Comparison of ENCODE assay signal across 8 cellular contexts in the genomic region with DNA sequence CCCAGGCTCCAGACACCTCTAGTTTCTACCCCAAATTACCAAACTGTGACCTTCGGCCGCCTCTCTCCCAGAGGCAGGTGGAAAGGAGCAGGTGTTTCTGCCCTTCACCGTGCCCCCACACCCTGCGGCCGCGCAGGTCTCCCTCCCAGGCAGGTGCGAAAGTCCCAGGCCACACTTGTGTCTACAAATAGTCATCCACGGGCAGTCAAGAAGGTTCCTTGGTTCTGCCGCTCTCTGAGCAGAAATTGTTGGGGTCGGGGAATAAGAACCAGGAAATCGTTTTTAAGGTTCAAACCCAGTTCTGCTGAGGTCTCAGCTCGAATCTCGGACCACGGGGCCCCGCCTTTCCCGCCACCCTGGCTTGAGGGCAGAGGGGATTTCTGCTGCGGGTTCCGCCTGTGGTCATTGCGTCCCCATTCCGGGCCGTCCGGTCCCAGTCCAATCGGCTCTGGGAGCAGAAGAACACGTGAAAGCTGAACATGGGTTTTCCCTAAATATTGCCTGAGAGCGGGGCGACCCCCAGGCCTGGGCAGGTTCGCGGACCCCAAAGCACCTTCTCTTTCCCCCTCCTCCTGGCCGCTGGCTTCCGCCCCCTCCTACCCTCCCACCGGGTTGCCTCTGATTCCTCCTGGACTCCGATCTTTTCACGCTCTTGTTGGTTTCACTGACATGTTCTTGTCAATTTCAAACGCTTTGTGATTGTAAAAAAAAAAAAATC. TPM values are rescaled to one million over a fixed set of nuclear protein-coding genes. Genes with fewer than 3 reads are reported as not detected.
DNase-seq lines count a peak whose midpoint lies in the region; ATAC-seq and TF ChIP-seq lines count a peak whose summit lies in the region.

No MANE protein-coding gene starts in this region.

- ATAC-seq in GM23338 (peak; percentile 0; the same call in 2 of the 3 replicates), HG03097 (IDR thresholded peaks at IDR 0.05; ENCODE audit: low FRiP score, unreplicated experiment) (no peak), HG03108 (IDR thresholded peaks at IDR 0.05; ENCODE audit: unreplicated experiment) (no peak)
- no peak for ATAC-seq in activated CD4-positive, CD25-positive, alpha-beta regulatory T cell treated with anti-CD3 and anti-CD28 coated beads, Interleukin-2, amount 50 U/mL, for 24 hours

- H3K4me1 ChIP-seq in GM23338 (ENCODE audit: insufficient read depth), result peaks cover 47% of the 10 kb centered on the region
- peaks cover 0 to 3% of the 10 kb centered on the region in 2 donors for H3K4me1 ChIP-seq in esophagus (ENCODE audit: control insufficient read depth in 2 of 2, insufficient read depth in 2 of 2, low read length in 1 of 2)

- H3K27ac ChIP-seq in C4-2B (peak overlapping the region; percentile 76), GM23338 (ENCODE audit: low read depth) (no peak overlapping the region), WERI-Rb-1 (no peak overlapping the region), esophagus (ENCODE audit: low read depth in 2 of 2, low read length in 1 of 2) (peak overlapping the region; percentile 93 to 94)

- peak overlapping the region; percentile 86 for H3K4me3 ChIP-seq in GM23338
- H3K4me3 ChIP-seq in WERI-Rb-1 (ENCODE audit: low read depth, low read length), result peak overlapping the region; percentile 42
- H3K4me3 ChIP-seq in esophagus (ENCODE audit: low read depth in 1 of 2, low read length in 2 of 2), result peak overlapping the region; percentile 62 to 72

- H3K27me3 Mint-ChIP-seq in GM23338 (ENCODE audit: insufficient read depth, low read depth, poor library complexity), result peaks cover 49% of the 10 kb centered on the region
- H3K27me3 Mint-ChIP-seq in nephron (ENCODE audit: low read depth), result peaks cover 86% of the 10 kb centered on the region

- H3K4me3 Mint-ChIP-seq in GM23338 (peak overlapping the region; percentile 93), nephron (peak overlapping the region; percentile 81 to 94 (median 93))

- H3K36me3 Mint-ChIP-seq in GM23338 (ENCODE audit: low read depth) (peaks cover 7% of the 10 kb centered on the region; the same call in 1 of the 3 replicates), nephron (ENCODE audit: low read depth) (no peaks in the 10 kb centered on the region)

- 0 to 1% methylated on average over 34 of the region's 34 CpGs for WGBS in esophagus, 2 donors

- H4K20me1 ChIP-seq in GM23338 (replicated peaks; ENCODE audit: insufficient read depth), result peaks cover 11% of the 10 kb centered on the region; the same call in 1 of the 2 replicates

- H3K4me2 ChIP-seq in GM23338, result peak overlapping the region; percentile 98

- peak overlapping the region; percentile 64 for H2AFZ ChIP-seq in GM23338

- TF ChIP-seq CTCF in C4-2B (conservative IDR thresholded peaks at IDR 0.05), result no peak
- TF ChIP-seq CTCF in GM23338 (conservative IDR thresholded peaks at IDR 0.05; ENCODE audit: low read depth in 2 of 2), result no peak
- no peak for TF ChIP-seq CTCF in WERI-Rb-1 (IDR thresholded peaks at IDR 0.05; ENCODE audit: low read depth, low read length)
- TF ChIP-seq CTCF in nephron (IDR thresholded peaks at IDR 0.05; ENCODE audit: unreplicated experiment in 3 of 3), result no peak

- H3K9me3 Mint-ChIP-seq in GM23338 (no peaks in the 10 kb centered on the region), nephron (no peaks in the 10 kb centered on the region)

- H3K27me3 ChIP-seq in GM23338 (ENCODE audit: insufficient read depth) (peaks cover 61% of the 10 kb centered on the region), WERI-Rb-1 (ENCODE audit: insufficient read depth, low read depth, severe bottlenecking) (peaks cover 31% of the 10 kb centered on the region), esophagus (ENCODE audit: control insufficient read depth in 1 of 2, insufficient read depth in 2 of 2, low read length in 2 of 2) (no peaks in the 10 kb centered on the region)

- peaks cover 6% of the 10 kb centered on the region; the same call in 1 of the 2 replicates for H3K9me2 ChIP-seq in GM23338 (ENCODE audit: insufficient read depth)

- H3K9me3 ChIP-seq in WERI-Rb-1 (ENCODE audit: severe bottlenecking), result no peaks in the 10 kb centered on the region
- no peaks in the 10 kb centered on the region for H3K9me3 ChIP-seq in esophagus (ENCODE audit: control insufficient read depth in 2 of 2, insufficient read depth in 1 of 2, low read depth in 1 of 2, low read length in 1 of 2)

- H3K27ac Mint-ChIP-seq in GM23338, result 0 out of 2 replicates have a peak overlapping the region, but pooled peaks have one; percentile 52
- H3K27ac Mint-ChIP-seq in nephron, result no peak overlapping the region

- H3K36me3 ChIP-seq in GM23338 (ENCODE audit: insufficient read depth), result no peaks in the 10 kb centered on the region
- H3K36me3 ChIP-seq in WERI-Rb-1, result no peaks in the 10 kb centered on the region
- no peaks in the 10 kb centered on the region for H3K36me3 ChIP-seq in esophagus (ENCODE audit: control insufficient read depth in 2 of 2, insufficient read depth in 2 of 2, low read length in 1 of 2)

- no peaks in the 10 kb centered on the region; the same call in 1 of the 2 replicates for H3F3A ChIP-seq in GM23338 (replicated peaks; ENCODE audit: low read depth)

- H3K4me1 Mint-ChIP-seq in GM23338 (peaks cover 52% of the 10 kb centered on the region), nephron (peaks cover 37% of the 10 kb centered on the region)

- H3K79me2 ChIP-seq in GM23338 (replicated peaks; ENCODE audit: insufficient read depth), result peaks cover 29% of the 10 kb centered on the region

- peak; percentile 52 for DNase-seq in GM23338 (ENCODE audit: low spot score)
- no peak for DNase-seq in WERI-Rb-1

TF ChIP-seq in GM23338, 12 proteins besides CTCF, POLR2A, EP300 and RAD21:
- peak; percentile 30 for TF ChIP-seq EZH2phosphoT487 (IDR thresholded peaks at IDR 0.05; ENCODE audit: unreplicated experiment)
- TF ChIP-seq EZH2 (IDR thresholded peaks at IDR 0.05; ENCODE audit: low read depth, unreplicated experiment), result peak; percentile 78
- no peak for TF ChIP-seq NANOG (IDR thresholded peaks at IDR 0.05; ENCODE audit: borderline replicate concordance)

RNA-seq across cellular contexts. Expression of a gene that starts 1.2 kb away (rescaled TPM):
- 17.2 and 19.3 TPM in 2 replicates for total RNA-seq in GM23338 (2014; rRNA removed; shearing (Covaris generic))
- polyA plus RNA-seq in GM23338 (2016; fragmentation: Nextera tagmentation; extraction: Ambion mirVana) (12.6 and 16.2 TPM in 2 replicates), esophagus (1 to 10 TPM; 4.7 to 9.2 TPM)

Comparison
In these comparisons a context has a peak if more than half of its experiments do, and no peak if none do; other contexts are left out.
1. H3K27ac ChIP-seq: peak in C4-2B (single experiment) and esophagus (2 of 2); none in GM23338 (single experiment) and WERI-Rb-1 (single experiment).
2. Peak in every context shown above with its lines, with median percentiles within 50 percentile points of each other: H3K4me3 ChIP-seq.